ENCODE assay signal across 1 cellular context in the genomic region with DNA sequence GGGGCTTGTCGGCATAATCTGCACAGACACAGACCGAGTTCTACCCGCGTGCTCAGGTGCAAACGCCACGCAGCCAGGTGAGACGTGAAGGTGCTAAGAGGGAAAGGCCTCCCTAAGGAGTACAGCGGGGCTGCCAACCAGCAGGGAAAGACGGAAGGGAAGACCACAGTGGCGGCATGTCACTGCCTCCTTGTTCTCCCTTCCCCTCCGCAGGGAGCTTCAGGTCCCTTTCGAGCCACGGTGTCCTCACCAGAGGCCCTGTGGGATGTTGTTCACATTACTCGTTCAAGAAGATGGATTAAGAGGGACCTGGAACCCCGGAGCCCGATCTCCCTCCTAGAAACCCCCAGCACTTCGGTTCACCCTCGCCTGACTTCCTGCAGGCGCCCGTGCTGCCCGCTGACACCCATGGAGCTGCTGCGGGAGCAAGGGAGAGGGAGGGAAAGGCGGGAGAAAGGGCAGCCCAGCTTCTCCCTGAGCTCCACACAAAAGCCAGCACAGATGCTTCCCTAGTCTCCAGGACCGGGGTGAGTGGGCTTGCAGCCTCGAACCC.
A peak's percentile ranks its signal among the peaks of the same experiment; 100 is the strongest.
TF ChIP-seq lines count a peak whose summit lies in the region.

No MANE protein-coding gene starts in this region.

TF ChIP-seq in K562, 482 proteins besides CTCF, POLR2A, EP300 and RAD21:
- no peak for TF ChIP-seq SP1 (CRISPR knock-in tag; IDR thresholded peaks at IDR 0.05)
- TF ChIP-seq GATAD2A (IDR thresholded peaks at IDR 0.05) = no peak
- TF ChIP-seq CHD1 (IDR thresholded peaks at IDR 0.05; ENCODE audit: low read length) = peak; percentile 80
- no peak for TF ChIP-seq ZNF41 (CRISPR knock-in tag; conservative IDR thresholded peaks at IDR 0.05)
- no peak for TF ChIP-seq ETV6 (IDR thresholded peaks at IDR 0.05; ENCODE audit: borderline replicate concordance in 1 of 2, low read depth in 2 of 2, low read length in 1 of 2)
- 0 out of 2 replicates have a peak, but pooled peaks have one; percentile 19 for TF ChIP-seq ETV6 (CRISPR knock-in tag; IDR thresholded peaks at IDR 0.05; ENCODE audit: borderline replicate concordance)
- no peak for TF ChIP-seq SREBF1 (IDR thresholded peaks at IDR 0.05; ENCODE audit: borderline replicate concordance, low read depth, low read length)
- TF ChIP-seq, protein P1, sequence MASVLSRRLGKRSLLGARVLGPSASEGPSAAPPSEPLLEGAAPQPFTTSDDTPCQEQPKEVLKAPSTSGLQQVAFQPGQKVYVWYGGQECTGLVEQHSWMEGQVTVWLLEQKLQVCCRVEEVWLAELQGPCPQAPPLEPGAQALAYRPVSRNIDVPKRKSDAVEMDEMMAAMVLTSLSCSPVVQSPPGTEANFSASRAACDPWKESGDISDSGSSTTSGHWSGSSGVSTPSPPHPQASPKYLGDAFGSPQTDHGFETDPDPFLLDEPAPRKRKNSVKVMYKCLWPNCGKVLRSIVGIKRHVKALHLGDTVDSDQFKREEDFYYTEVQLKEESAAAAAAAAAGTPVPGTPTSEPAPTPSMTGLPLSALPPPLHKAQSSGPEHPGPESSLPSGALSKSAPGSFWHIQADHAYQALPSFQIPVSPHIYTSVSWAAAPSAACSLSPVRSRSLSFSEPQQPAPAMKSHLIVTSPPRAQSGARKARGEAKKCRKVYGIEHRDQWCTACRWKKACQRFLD (CRISPR knock-in tag; IDR thresholded peaks at IDR 0.05) = 0 out of 2 replicates have a peak, but pooled peaks have one; percentile 3
- TF ChIP-seq, protein P2, sequence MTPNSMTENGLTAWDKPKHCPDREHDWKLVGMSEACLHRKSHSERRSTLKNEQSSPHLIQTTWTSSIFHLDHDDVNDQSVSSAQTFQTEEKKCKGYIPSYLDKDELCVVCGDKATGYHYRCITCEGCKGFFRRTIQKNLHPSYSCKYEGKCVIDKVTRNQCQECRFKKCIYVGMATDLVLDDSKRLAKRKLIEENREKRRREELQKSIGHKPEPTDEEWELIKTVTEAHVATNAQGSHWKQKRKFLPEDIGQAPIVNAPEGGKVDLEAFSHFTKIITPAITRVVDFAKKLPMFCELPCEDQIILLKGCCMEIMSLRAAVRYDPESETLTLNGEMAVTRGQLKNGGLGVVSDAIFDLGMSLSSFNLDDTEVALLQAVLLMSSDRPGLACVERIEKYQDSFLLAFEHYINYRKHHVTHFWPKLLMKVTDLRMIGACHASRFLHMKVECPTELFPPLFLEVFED (CRISPR knock-in tag; conservative IDR thresholded peaks at IDR 0.05) = no peak
- TF ChIP-seq, protein P3, sequence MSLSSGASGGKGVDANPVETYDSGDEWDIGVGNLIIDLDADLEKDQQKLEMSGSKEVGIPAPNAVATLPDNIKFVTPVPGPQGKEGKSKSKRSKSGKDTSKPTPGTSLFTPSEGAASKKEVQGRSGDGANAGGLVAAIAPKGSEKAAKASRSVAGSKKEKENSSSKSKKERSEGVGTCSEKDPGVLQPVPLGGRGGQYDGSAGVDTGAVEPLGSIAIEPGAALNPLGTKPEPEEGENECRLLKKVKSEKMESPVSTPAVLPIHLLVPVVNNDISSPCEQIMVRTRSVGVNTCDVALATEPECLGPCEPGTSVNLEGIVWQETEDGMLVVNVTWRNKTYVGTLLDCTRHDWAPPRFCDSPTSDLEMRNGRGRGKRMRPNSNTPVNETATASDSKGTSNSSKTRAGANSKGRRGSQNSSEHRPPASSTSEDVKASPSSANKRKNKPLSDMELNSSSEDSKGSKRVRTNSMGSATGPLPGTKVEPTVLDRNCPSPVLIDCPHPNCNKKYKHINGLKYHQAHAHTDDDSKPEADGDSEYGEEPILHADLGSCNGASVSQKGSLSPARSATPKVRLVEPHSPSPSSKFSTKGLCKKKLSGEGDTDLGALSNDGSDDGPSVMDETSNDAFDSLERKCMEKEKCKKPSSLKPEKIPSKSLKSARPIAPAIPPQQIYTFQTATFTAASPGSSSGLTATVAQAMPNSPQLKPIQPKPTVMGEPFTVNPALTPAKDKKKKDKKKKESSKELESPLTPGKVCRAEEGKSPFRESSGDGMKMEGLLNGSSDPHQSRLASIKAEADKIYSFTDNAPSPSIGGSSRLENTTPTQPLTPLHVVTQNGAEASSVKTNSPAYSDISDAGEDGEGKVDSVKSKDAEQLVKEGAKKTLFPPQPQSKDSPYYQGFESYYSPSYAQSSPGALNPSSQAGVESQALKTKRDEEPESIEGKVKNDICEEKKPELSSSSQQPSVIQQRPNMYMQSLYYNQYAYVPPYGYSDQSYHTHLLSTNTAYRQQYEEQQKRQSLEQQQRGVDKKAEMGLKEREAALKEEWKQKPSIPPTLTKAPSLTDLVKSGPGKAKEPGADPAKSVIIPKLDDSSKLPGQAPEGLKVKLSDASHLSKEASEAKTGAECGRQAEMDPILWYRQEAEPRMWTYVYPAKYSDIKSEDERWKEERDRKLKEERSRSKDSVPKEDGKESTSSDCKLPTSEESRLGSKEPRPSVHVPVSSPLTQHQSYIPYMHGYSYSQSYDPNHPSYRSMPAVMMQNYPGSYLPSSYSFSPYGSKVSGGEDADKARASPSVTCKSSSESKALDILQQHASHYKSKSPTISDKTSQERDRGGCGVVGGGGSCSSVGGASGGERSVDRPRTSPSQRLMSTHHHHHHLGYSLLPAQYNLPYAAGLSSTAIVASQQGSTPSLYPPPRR (CRISPR knock-in tag; IDR thresholded peaks at IDR 0.05; ENCODE audit: borderline replicate concordance) = 0 out of 2 replicates have a peak, but pooled peaks have one; percentile 5
- TF ChIP-seq HNRNPL (IDR thresholded peaks at IDR 0.05; ENCODE audit: low read depth, low read length) = no peak
- no peak for TF ChIP-seq IRF2 (CRISPR knock-in tag; IDR thresholded peaks at IDR 0.05)
- no peak for TF ChIP-seq HCFC1 (IDR thresholded peaks at IDR 0.05; ENCODE audit: low read depth, low read length)
- TF ChIP-seq ELF2 (CRISPR knock-in tag; IDR thresholded peaks at IDR 0.05) = no peak
- TF ChIP-seq, protein P4, sequence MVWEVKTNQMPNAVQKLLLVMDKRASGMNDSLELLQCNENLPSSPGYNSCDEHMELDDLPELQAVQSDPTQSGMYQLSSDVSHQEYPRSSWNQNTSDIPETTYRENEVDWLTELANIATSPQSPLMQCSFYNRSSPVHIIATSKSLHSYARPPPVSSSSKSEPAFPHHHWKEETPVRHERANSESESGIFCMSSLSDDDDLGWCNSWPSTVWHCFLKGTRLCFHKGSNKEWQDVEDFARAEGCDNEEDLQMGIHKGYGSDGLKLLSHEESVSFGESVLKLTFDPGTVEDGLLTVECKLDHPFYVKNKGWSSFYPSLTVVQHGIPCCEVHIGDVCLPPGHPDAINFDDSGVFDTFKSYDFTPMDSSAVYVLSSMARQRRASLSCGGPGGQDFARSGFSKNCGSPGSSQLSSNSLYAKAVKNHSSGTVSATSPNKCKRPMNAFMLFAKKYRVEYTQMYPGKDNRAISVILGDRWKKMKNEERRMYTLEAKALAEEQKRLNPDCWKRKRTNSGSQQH (CRISPR knock-in tag; IDR thresholded peaks at IDR 0.05) = no peak
- TF ChIP-seq ZNF263 (CRISPR knock-in tag; IDR thresholded peaks at IDR 0.05; ENCODE audit: borderline replicate concordance) = 0 out of 2 replicates have a peak, but pooled peaks have one; percentile 19
- no peak for TF ChIP-seq ZNF174 (CRISPR knock-in tag; IDR thresholded peaks at IDR 0.05)
- peak in 1 of 2 experiments; percentile 37; a peak in 1 of 4 replicates for TF ChIP-seq SIN3A (IDR thresholded peaks at IDR 0.05; ENCODE audit: borderline replicate concordance in 2 of 2, control insufficient read depth in 1 of 2, low read depth in 2 of 2, low read length in 2 of 2)
- TF ChIP-seq ETV5 (CRISPR knock-in tag; IDR thresholded peaks at IDR 0.05; ENCODE audit: low read depth) = peak; percentile 11; the same call in 1 of the 2 replicates
- TF ChIP-seq ZFP1 (CRISPR knock-in tag; IDR thresholded peaks at IDR 0.05) = no peak
- no peak for TF ChIP-seq PTBP1 (IDR thresholded peaks at IDR 0.05; ENCODE audit: low read depth, low read length)
